In genomic region chr9:127962278-127962677, GRCh38 we compare ENCODE assay signal across 2 cellular contexts.
TF ChIP-seq lines count a peak whose summit lies in the region.

No MANE protein-coding gene starts in this region.

TF ChIP-seq in A549, 52 proteins besides CTCF, POLR2A, EP300 and RAD21:
- TF ChIP-seq ATOH8 (CRISPR knock-in tag; IDR thresholded peaks at IDR 0.05; ENCODE audit: low read depth) (no peak), PHF8 (IDR thresholded peaks at IDR 0.05; ENCODE audit: borderline replicate concordance, low read depth) (no peak), JUN (IDR thresholded peaks at IDR 0.05) (no peak), HMGXB4 (CRISPR knock-in tag; IDR thresholded peaks at IDR 0.05; ENCODE audit: borderline replicate concordance) (no peak), ZC3H11A (IDR thresholded peaks at IDR 0.05) (no peak), FOSL2 (IDR thresholded peaks at IDR 0.05) (no peak), FOSL2 (CRISPR knock-in tag; IDR thresholded peaks at IDR 0.05) (no peak), HOXA7 (CRISPR knock-in tag; IDR thresholded peaks at IDR 0.05) (no peak), REST (IDR thresholded peaks at IDR 0.05) (no peak), EHMT2 (IDR thresholded peaks at IDR 0.05; ENCODE audit: low read depth) (no peak), USF2 (IDR thresholded peaks at IDR 0.05) (no peak), HES2 (IDR thresholded peaks at IDR 0.05) (no peak)

TF ChIP-seq in GM23338, 12 proteins besides CTCF, POLR2A, EP300 and RAD21 (continued from another document):
- TF ChIP-seq ZNF462 (CRISPR knock-in tag; IDR thresholded peaks at IDR 0.05): no peak
- no peak for TF ChIP-seq EZH2phosphoT487 (IDR thresholded peaks at IDR 0.05; ENCODE audit: unreplicated experiment)
- TF ChIP-seq ETS1 (IDR thresholded peaks at IDR 0.05): no peak
- TF ChIP-seq EZH2 (IDR thresholded peaks at IDR 0.05; ENCODE audit: low read depth, unreplicated experiment): no peak
- TF ChIP-seq ZNF331 (CRISPR knock-in tag; IDR thresholded peaks at IDR 0.05; ENCODE audit: low read depth): no peak
- no peak for TF ChIP-seq POLR2AphosphoS5 (IDR thresholded peaks at IDR 0.05; ENCODE audit: low read depth)
- TF ChIP-seq REST (IDR thresholded peaks at IDR 0.05; ENCODE audit: unreplicated experiment): no peak
- TF ChIP-seq ZNF114 (CRISPR knock-in tag; IDR thresholded peaks at IDR 0.05): no peak
